8 cellular contexts compared by ENCODE assay signal in genomic region chr14:75126121-75126544, GRCh38. TPM values are rescaled to one million over a fixed set of nuclear protein-coding genes. Genes with fewer than 3 reads are reported as not detected.
DNase-seq lines count a peak whose midpoint lies in the region; ATAC-seq and TF ChIP-seq lines count a peak whose summit lies in the region.

No MANE protein-coding gene starts in this region.

- H3K27ac Mint-ChIP-seq in activated T-cell treated with anti-CD3 and anti-CD28 coated beads, Interleukin-2, amount 50 U/mL, for 72 hours, result peak overlapping the region; percentile 100
- H3K27ac Mint-ChIP-seq in stimulated activated effector memory CD8-positive, alpha-beta T cell treated with anti-CD3 and anti-CD28 coated beads, Interleukin-12 subunit alpha, Interleukin-12 subunit beta, amount 100 ng/mL, for 72 hours, result peak overlapping the region; percentile 99

- intact Hi-C loops in right cardiac atrium (cut with DNase I), result loop anchor here in 1 of 4 donors (10.0 kb wide), 1 partner anchor 359 kb away; no protein-coding TSS in a partner anchor

- H3K9me3 Mint-ChIP-seq in activated T-cell treated with anti-CD3 and anti-CD28 coated beads, Interleukin-2, amount 50 U/mL, for 72 hours, result no peaks in the 10 kb centered on the region
- H3K9me3 Mint-ChIP-seq in stimulated activated effector memory CD8-positive, alpha-beta T cell treated with anti-CD3 and anti-CD28 coated beads, Interleukin-12 subunit alpha, Interleukin-12 subunit beta, amount 100 ng/mL, for 72 hours, result no peaks in the 10 kb centered on the region

- H3K27me3 ChIP-seq in WERI-Rb-1 (ENCODE audit: insufficient read depth, low read depth, severe bottlenecking) (no peaks in the 10 kb centered on the region), right cardiac atrium (ENCODE audit: control insufficient read depth, insufficient read depth) (no peaks in the 10 kb centered on the region)

- DNase-seq in activated T-cell treated with anti-CD3 and anti-CD28 coated beads, Interleukin-2, amount 50 U/mL, for 72 hours, result no peak
- DNase-seq in activated T-cell treated with anti-CD3 and anti-CD28 coated beads, Interleukin-2, amount 50 U/mL, for 48 hours, result no peak
- DNase-seq in WERI-Rb-1 (no peak), right cardiac atrium (no peak), NCI-H226 (no peak), LoVo (ENCODE audit: low spot score) (no peak), DMS153 treated with DMSO at 0.1 percent for 48 hours (lab: John Stamatoyannopoulos, UW; ENCODE audit: unreplicated experiment) (no peak)
- DNase-seq in stimulated activated effector memory CD8-positive, alpha-beta T cell treated with anti-CD3 and anti-CD28 coated beads, Interleukin-12 subunit alpha, Interleukin-12 subunit beta, amount 100 ng/mL, for 72 hours (ENCODE audit: low spot score in 2 of 2), result no peak

- peak overlapping the region; percentile 92 to 99 for H3K4me3 Mint-ChIP-seq in activated T-cell treated with anti-CD3 and anti-CD28 coated beads, Interleukin-2, amount 50 U/mL, for 72 hours
- H3K4me3 Mint-ChIP-seq in stimulated activated effector memory CD8-positive, alpha-beta T cell treated with anti-CD3 and anti-CD28 coated beads, Interleukin-12 subunit alpha, Interleukin-12 subunit beta, amount 100 ng/mL, for 72 hours, result peak overlapping the region; percentile 98

- peak overlapping the region; percentile 96 for H3K27ac ChIP-seq in WERI-Rb-1
- H3K27ac ChIP-seq in right cardiac atrium (ENCODE audit: low read length), result peak overlapping the region; percentile 89

- TF ChIP-seq CTCF in WERI-Rb-1 (IDR thresholded peaks at IDR 0.05; ENCODE audit: low read depth, low read length), result no peak

- H3K4me1 Mint-ChIP-seq in activated T-cell treated with anti-CD3 and anti-CD28 coated beads, Interleukin-2, amount 50 U/mL, for 72 hours (ENCODE audit: low read depth), result peaks cover 49% of the 10 kb centered on the region
- H3K4me1 Mint-ChIP-seq in stimulated activated effector memory CD8-positive, alpha-beta T cell treated with anti-CD3 and anti-CD28 coated beads, Interleukin-12 subunit alpha, Interleukin-12 subunit beta, amount 100 ng/mL, for 72 hours, result peaks cover 30% of the 10 kb centered on the region

- no peaks in the 10 kb centered on the region for H3K27me3 Mint-ChIP-seq in activated T-cell treated with anti-CD3 and anti-CD28 coated beads, Interleukin-2, amount 50 U/mL, for 72 hours (ENCODE audit: low read depth)

- no peak for ATAC-seq in activated T-cell treated with anti-CD3 and anti-CD28 coated beads, Interleukin-2, amount 50 U/mL, for 72 hours (replicated peaks in 1 of 2)
- no peak for ATAC-seq in right cardiac atrium
- no peak for ATAC-seq in stimulated activated effector memory CD8-positive, alpha-beta T cell treated with anti-CD3 and anti-CD28 coated beads, Interleukin-12 subunit alpha, Interleukin-12 subunit beta, amount 100 ng/mL, for 72 hours

- H3K36me3 ChIP-seq in WERI-Rb-1, result peaks cover 3% of the 10 kb centered on the region

- 2% methylated on average over 6 of the region's 6 CpGs for WGBS in right cardiac atrium

- no peaks in the 10 kb centered on the region for H3K9me3 ChIP-seq in WERI-Rb-1 (ENCODE audit: severe bottlenecking)
- no peaks in the 10 kb centered on the region for H3K9me3 ChIP-seq in right cardiac atrium (ENCODE audit: control insufficient read depth, low read length)

- peak overlapping the region; percentile 44 for H3K4me3 ChIP-seq in WERI-Rb-1 (ENCODE audit: low read depth, low read length)
- H3K4me3 ChIP-seq in right cardiac atrium (ENCODE audit: low read length), result peak overlapping the region; percentile 59

- H3K36me3 Mint-ChIP-seq in activated T-cell treated with anti-CD3 and anti-CD28 coated beads, Interleukin-2, amount 50 U/mL, for 72 hours (ENCODE audit: insufficient read depth in 2 of 2), result peaks cover 8 to 10% of the 10 kb centered on the region in 2 donors
- peaks cover 48% of the 10 kb centered on the region for H3K36me3 Mint-ChIP-seq in stimulated activated effector memory CD8-positive, alpha-beta T cell treated with anti-CD3 and anti-CD28 coated beads, Interleukin-12 subunit alpha, Interleukin-12 subunit beta, amount 100 ng/mL, for 72 hours

- H3K4me1 ChIP-seq in right cardiac atrium (ENCODE audit: control insufficient read depth, insufficient read depth, low read length), result peaks cover 2% of the 10 kb centered on the region

RNA-seq across cellular contexts. Expression of gene NEK9, which starts 0.7 kb away (rescaled TPM):
- total RNA-seq in activated T-cell treated with anti-CD3 and anti-CD28 coated beads, Interleukin-2, amount 50 U/mL, for 72 hours, result 10 to 100 TPM; 64.1 to 77.5 TPM
- 100 to 1,000 TPM; 112 to 129 (median 123) TPM for total RNA-seq in right cardiac atrium
- polyA plus RNA-seq in right cardiac atrium, result 48.5 TPM

RNA-seq across cellular contexts. Expression of gene TMED10, which starts 50.3 kb away (rescaled TPM):
- 100 to 1,000 TPM; 187 to 235 TPM for total RNA-seq in activated T-cell treated with anti-CD3 and anti-CD28 coated beads, Interleukin-2, amount 50 U/mL, for 72 hours
- total RNA-seq in right cardiac atrium, result 100 to 1,000 TPM; 246 to 333 (median 297) TPM
- 141 TPM for polyA plus RNA-seq in right cardiac atrium

RNA-seq across cellular contexts. Expression of gene ZC2HC1C, which starts 56.7 kb away (rescaled TPM):
- 1 to 10 TPM; 1.2 to 3.0 TPM for total RNA-seq in activated T-cell treated with anti-CD3 and anti-CD28 coated beads, Interleukin-2, amount 50 U/mL, for 72 hours
- 10 to 100 TPM in 1 of 4 donors, 1 to 10 TPM in 3; 6.9 to 10.8 (median 9.1) TPM for total RNA-seq in right cardiac atrium
- 8.4 TPM for polyA plus RNA-seq in right cardiac atrium
